ENCODE assay signal across 8 cellular contexts in genomic region chr2:130342020-130342532, GRCh38.
DNase-seq lines count a peak whose midpoint lies in the region; ATAC-seq, FAIRE-seq and TF ChIP-seq lines count a peak whose summit lies in the region.

No MANE protein-coding gene starts in this region.

- no peak for TF ChIP-seq CTCF in RWPE1 (conservative IDR thresholded peaks at IDR 0.05; ENCODE audit: low read depth)
- TF ChIP-seq CTCF in fibroblast of pulmonary artery (IDR thresholded peaks at IDR 0.05; ENCODE audit: low read length, missing control alignments), result no peak
- no peak for TF ChIP-seq CTCF in nephron (IDR thresholded peaks at IDR 0.05; ENCODE audit: unreplicated experiment in 3 of 3)

- ATAC-seq in stimulated activated naive CD8-positive, alpha-beta T cell treated with anti-CD3 and anti-CD28 coated beads, Interleukin-15, Interleukin-2, amounts not matched to agents 100 U/mL and 50 U/mL, for 24 hours, result peak; percentile 84

- POLR2A ChIA-PET in RWPE1 (lab: Yijun Ruan, JAX; ENCODE audit: low non-redundant PET), result interaction anchor here (0.5 to 1.2 kb wide), 4 partner anchors 9 to 161 kb away, joined by 3 to 5 read pairs (median 4); partner anchors contain the start of genes PTPN18 and SMPD4

- H3K27ac Mint-ChIP-seq in nephron, result peak overlapping the region; percentile 97 to 99 (median 99)

- H3K4me1 Mint-ChIP-seq in nephron, result peaks cover 23% of the 10 kb centered on the region

- H3K4me3 Mint-ChIP-seq in nephron, result peak overlapping the region; percentile 97 to 100 (median 99)

- H3K4me3 ChIP-seq in fibroblast of pulmonary artery (replicated peaks; ENCODE audit: low read depth, low read length), result peak overlapping the region; percentile 86

- CTCF ChIA-PET in RWPE1 (lab: Yijun Ruan, JAX), result interaction anchor here (1.8 kb wide), 1 partner anchor 31 kb away, joined by 4 read pairs; no protein-coding TSS in a partner anchor

- DNase-seq in ELF-1 (ENCODE audit: low read depth, low spot score), result peak; percentile 97
- peak; percentile 91 for DNase-seq in H54 (ENCODE audit: insufficient read length, low spot score)
- DNase-seq in LoVo (ENCODE audit: low spot score), result peak; percentile 91
- peak; percentile 94 for DNase-seq in RWPE1 (ENCODE audit: low spot score)
- DNase-seq in activated T-helper 9 cell treated with anti-CD3 and anti-CD28 coated beads, Interleukin-2, amount 50 U/mL, for 16 hours (ENCODE audit: low read depth), result peak; percentile 76
- DNase-seq in fibroblast of pulmonary artery (ENCODE audit: low read depth), result peak; percentile 93
- DNase-seq in stimulated activated naive CD8-positive, alpha-beta T cell treated with anti-CD3 and anti-CD28 coated beads, Interleukin-15, Interleukin-2, amounts not matched to agents 100 U/mL and 50 U/mL, for 24 hours, result peak; percentile 82

- peak; percentile 27; the same call in 1 of the 2 replicates for TF ChIP-seq POLR2A in H54 (IDR thresholded peaks at IDR 0.05; ENCODE audit: low read depth, low read length)

- H3K27me3 Mint-ChIP-seq in nephron (ENCODE audit: low read depth), result peaks cover 4% of the 10 kb centered on the region

- FAIRE-seq in H54 (lab: Jason Lieb, UNC), result peak; percentile 86

- peak overlapping the region; percentile 93 for H3K27ac ChIP-seq in RWPE1

- no peaks in the 10 kb centered on the region for H3K9me3 Mint-ChIP-seq in nephron

- H3K36me3 Mint-ChIP-seq in nephron (ENCODE audit: low read depth), result peaks cover 41% of the 10 kb centered on the region

Comparison
In these comparisons a context has a peak if more than half of its experiments do, and no peak if none do; other contexts are left out.
1. Peak in every context shown above with its lines: DNase-seq, ATAC-seq, H3K4me3 ChIP-seq and H3K27ac ChIP-seq.